22 cellular contexts compared by ENCODE assay signal in the genomic region with DNA sequence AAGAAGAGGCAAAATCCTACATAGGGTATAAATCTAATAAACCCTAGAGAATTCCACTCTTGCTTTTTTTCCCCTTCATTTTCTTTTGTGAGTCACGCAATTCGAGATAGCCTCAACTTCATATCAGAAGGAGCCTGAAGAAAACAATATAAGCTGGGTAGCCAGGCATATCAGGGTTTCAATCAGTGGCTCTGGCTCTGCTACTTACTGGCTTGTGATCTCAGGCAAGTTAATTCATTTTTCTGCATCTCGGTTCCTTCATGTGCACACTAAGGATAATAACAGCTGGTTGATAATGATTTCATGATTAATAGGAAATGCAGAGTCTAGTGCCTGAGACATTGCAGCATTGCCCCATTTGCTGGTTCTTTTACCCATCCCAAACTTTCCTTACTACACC.
"Had no signal": no experiment of that assay in that cellular context is flagged by ENCODE, and none has a peak within 500 bp of the region (broad histone marks: within the 10 kb centered on the region; RNA-seq: fewer than 3 reads in every experiment).

No MANE protein-coding gene starts in this region.

- H3K4me2 ChIP-seq: neural progenitor cell had no signal

- H3K4me3 ChIP-seq: neural progenitor cell, ovary, psoas muscle, right lobe of liver, sigmoid colon, stomach, thoracic aorta, thyroid gland, tibial nerve, upper lobe of left lung, vagina had no signal

- H3K4me1 ChIP-seq: parathyroid adenoma, right lobe of liver, sigmoid colon, stomach, thyroid gland, tibial nerve, upper lobe of left lung, vagina had no signal

- H3K36me3 ChIP-seq: neural progenitor cell, ovary, right lobe of liver, sigmoid colon, stomach, thoracic aorta, thyroid gland, tibial nerve, upper lobe of left lung, vagina had no signal

- H3K79me2 ChIP-seq: parathyroid adenoma had no signal

- H3K27me3 ChIP-seq: neural progenitor cell, ovary, right lobe of liver, sigmoid colon, thyroid gland, tibial nerve, upper lobe of left lung, vagina had no signal

- H3K27ac ChIP-seq: neural progenitor cell, ovary, parathyroid adenoma, psoas muscle, right lobe of liver, sigmoid colon, stomach, thoracic aorta, thyroid gland, tibial nerve, upper lobe of left lung, vagina had no signal

- H2AFZ ChIP-seq: neural progenitor cell, parathyroid adenoma had no signal

- DNase-seq: occipital lobe; ovary; posterior cingulate gyrus; psoas muscle; right cardiac atrium; right lobe of liver; sigmoid colon; small intestine; stimulated activated CD4-positive, alpha-beta T cell treated with anti-CD3 and anti-CD28 coated beads, Interleukin-15, amount 100 ng/mL, for 24 hours; stimulated activated CD4-positive, alpha-beta T cell treated with anti-CD3 and anti-CD28 coated beads, Interleukin-2, amount 100 ng/mL, for 24 hours; stimulated activated CD4-positive, alpha-beta T cell treated with anti-CD3 and anti-CD28 coated beads, Interleukin-2, amount 100 ng/mL, for 48 hours; stimulated activated CD4-positive, alpha-beta T cell treated with anti-CD3 and anti-CD28 coated beads, Interleukin-4, amount 100 ng/mL, for 24 hours; stimulated activated naive B cell treated with anti-CD40 and anti-IgM and Interleukin-4, amounts not matched to agents 10 μg/mL and 1 μg/mL and 100 μg/mL, for 72 hours; stimulated activated naive CD4-positive, alpha-beta T cell treated with Interleukin-2 at 50 U/mL for 16 hours; stomach; thyroid gland; upper lobe of left lung had no signal

- H3K9me3 ChIP-seq: ovary, psoas muscle, right lobe of liver, sigmoid colon, stomach, thoracic aorta, thyroid gland, tibial nerve, upper lobe of left lung, vagina had no signal

- H3K9ac ChIP-seq: neural progenitor cell, parathyroid adenoma had no signal
